11 cellular contexts compared by ENCODE assay signal in genomic region chr11:1864831-1865665, GRCh38. TPM values are rescaled to one million over a fixed set of nuclear protein-coding genes. Genes with fewer than 3 reads are reported as not detected.
DNase-seq lines count a peak whose midpoint lies in the region; ATAC-seq and TF ChIP-seq lines count a peak whose summit lies in the region.
"Had no signal": no experiment of that assay in that cellular context is flagged by ENCODE, and none has a peak within 500 bp of the region (broad histone marks: within the 10 kb centered on the region; RNA-seq: fewer than 3 reads in every experiment).

No MANE protein-coding gene starts in this region.

- H3K4me1 ChIP-seq in adrenal gland (replicated peaks in 1 of 2) (peaks cover 31 to 58% of the 10 kb centered on the region in 2 donors), smooth muscle cell (ENCODE audit: low read depth) (peaks cover 10% of the 10 kb centered on the region)

- H3K79me2 ChIP-seq in smooth muscle cell (ENCODE audit: low read depth), result no peaks in the 10 kb centered on the region

- WGBS in adrenal gland, 4 donors, result 33 to 63% (median 49%) methylated on average over 23 to 30 of the region's 30 CpGs
- 91% methylated on average over 21 of the region's 30 CpGs for WGBS in smooth muscle cell (ENCODE audit: low lambda C conversion rate)

- no peak overlapping the region for H2AFZ ChIP-seq in smooth muscle cell (ENCODE audit: low read depth)

- peak overlapping the region in 3 of 4 donors; percentile 29 to 60 (median 58) for H3K4me3 ChIP-seq in adrenal gland
- H3K4me3 ChIP-seq in smooth muscle cell, result no peak overlapping the region

- H3K9me3 ChIP-seq in adrenal gland (replicated peaks in 1 of 3) (no peaks in the 10 kb centered on the region), smooth muscle cell (replicated peaks; ENCODE audit: low read depth) (no peaks in the 10 kb centered on the region)

- H3K36me3 ChIP-seq in adrenal gland (replicated peaks in 1 of 2), result no peaks in the 10 kb centered on the region
- H3K36me3 ChIP-seq in smooth muscle cell (ENCODE audit: low read depth), result no peaks in the 10 kb centered on the region

- TF ChIP-seq POLR2A in adrenal gland (IDR thresholded peaks at IDR 0.05), result peak in 1 of 2 donors; percentile 60

- ATAC-seq in left lobe of liver, result peak; percentile 8
- no peak for ATAC-seq in GM21619 (IDR thresholded peaks at IDR 0.05; ENCODE audit: unreplicated experiment)

- no peak overlapping the region for H3K9ac ChIP-seq in smooth muscle cell (ENCODE audit: low read depth)

- H3F3A ChIP-seq in smooth muscle cell (ENCODE audit: low read depth), result no peaks in the 10 kb centered on the region

- H3K27me3 ChIP-seq in adrenal gland, result no peaks in the 10 kb centered on the region
- H3K27me3 ChIP-seq in smooth muscle cell (ENCODE audit: low read depth), result no peaks in the 10 kb centered on the region

- intact Hi-C loops in adrenal gland (cut with DNase I), result no loop called here

- DNase-seq in EH (ENCODE audit: low read depth) (peak; percentile 8), adrenal gland (peak in 6 of 7 donors; percentile 76 to 88 (median 86)), left lobe of liver (ENCODE audit: low spot score) (no peak), smooth muscle cell (lab: John Stamatoyannopoulos, UW; ENCODE audit: unreplicated experiment) (no peak), SW 1271 (lab: John Stamatoyannopoulos, UW) (no peak), dermis blood vessel endothelial cell (no peak), NCI-H345 (lab: John Stamatoyannopoulos, UW) (no peak)
- DNase-seq: MM.1S had no signal

- H3K4me2 ChIP-seq in smooth muscle cell, result peak overlapping the region; percentile 57

- TF ChIP-seq CTCF in adrenal gland (IDR thresholded peaks at IDR 0.05), result no peak
- TF ChIP-seq CTCF in smooth muscle cell (IDR thresholded peaks at IDR 0.05; ENCODE audit: borderline replicate concordance, insufficient read depth, poor library complexity, severe bottlenecking), result no peak

- no peaks in the 10 kb centered on the region for H4K20me1 ChIP-seq in smooth muscle cell (ENCODE audit: low read depth)

- H3K27ac ChIP-seq in adrenal gland (peak overlapping the region; percentile 78 to 97 (median 88)), smooth muscle cell (ENCODE audit: low read depth) (no peak overlapping the region)

RNA-seq across cellular contexts. Expression of gene LSP1, which starts 12.2 kb away (rescaled TPM):
- total RNA-seq in adrenal gland, result 100 to 1,000 TPM; 158 to 323 (median 250) TPM
- polyA plus RNA-seq in adrenal gland, result 1,000 to 10,000 TPM in 1 of 3 donors, 100 to 1,000 TPM in 2; 319 to 1,341 (median 324) TPM
- total RNA-seq in left lobe of liver, result 3.6 TPM
- 1.7 and 2.1 TPM in 2 replicates for total RNA-seq in smooth muscle cell
- polyA plus RNA-seq in smooth muscle cell, result 8.7 and 13.7 TPM in 2 replicates
- 0.42 TPM in 1 of 2 replicates, not detected in the other for total RNA-seq in dermis blood vessel endothelial cell

RNA-seq across cellular contexts. Expression of gene TNNI2, which starts 26.3 kb away (rescaled TPM):
- 1 to 10 TPM in 3 of 8 donors, under 1 TPM in 2, not detected in 3; 0.55 to 4.2 (median 1.4) TPM for total RNA-seq in adrenal gland
- polyA plus RNA-seq in adrenal gland, result 10 to 100 TPM in 2 of 3 donors, 1 to 10 TPM in 1; 1.9 to 21.8 (median 12.0) TPM
- total RNA-seq in left lobe of liver, result not detected
- total RNA-seq in smooth muscle cell, result 0.94 TPM in 1 of 2 replicates, not detected in the other
- polyA plus RNA-seq in smooth muscle cell, result 0.74 and 1.2 TPM in 2 replicates
- total RNA-seq in dermis blood vessel endothelial cell, result not detected in 2 replicates
- total RNA-seq: Daoy, dermis microvascular lymphatic vessel endothelial cell had no signal

RNA-seq across cellular contexts. Expression of gene PRR33, which starts 26.6 kb away (rescaled TPM):
- under 1 TPM in 4 of 8 donors, not detected in 4; 0.07 to 0.30 (median 0.15) TPM for total RNA-seq in adrenal gland
- polyA plus RNA-seq in adrenal gland, result 1 to 10 TPM in 2 of 3 donors, not detected in 1; 1.1 to 2.3 TPM
- not detected for total RNA-seq in left lobe of liver
- total RNA-seq in smooth muscle cell, result not detected in 2 replicates
- polyA plus RNA-seq in smooth muscle cell, result not detected in 2 replicates
- total RNA-seq in dermis blood vessel endothelial cell, result not detected in 2 replicates
- total RNA-seq: Daoy, dermis microvascular lymphatic vessel endothelial cell had no signal

RNA-seq across cellular contexts. Expression of gene SYT8, which starts 30.3 kb away (rescaled TPM):
- total RNA-seq in adrenal gland, result 1 to 10 TPM in 1 of 8 donors, under 1 TPM in 1, not detected in 6; 0.61 to 1.2 TPM
- 1 to 10 TPM in 1 of 3 donors, under 1 TPM in 1, not detected in 1; 0.91 to 3.1 TPM for polyA plus RNA-seq in adrenal gland
- 0.30 TPM for total RNA-seq in left lobe of liver
- total RNA-seq in smooth muscle cell, result 0.13 TPM in 1 of 2 replicates, not detected in the other
- polyA plus RNA-seq in smooth muscle cell, result 1.4 and 2.0 TPM in 2 replicates
- not detected in 2 replicates for total RNA-seq in dermis blood vessel endothelial cell
- total RNA-seq: Daoy had no signal

RNA-seq across cellular contexts. Expression of gene TNNT3, which starts 54.5 kb away (rescaled TPM):
- total RNA-seq in adrenal gland (1 to 10 TPM in 4 of 8 donors, under 1 TPM in 3, not detected in 1; 0.81 to 8.7 (median 3.4) TPM), left lobe of liver (not detected), smooth muscle cell (1.9 TPM in 1 of 2 replicates, not detected in the other), dermis blood vessel endothelial cell (not detected in 2 replicates)
- polyA plus RNA-seq in adrenal gland (10 to 100 TPM in 1 of 3 donors, 1 to 10 TPM in 2; 1.0 to 10.6 (median 5.8) TPM), smooth muscle cell (0.97 and 4.7 TPM in 2 replicates)
- total RNA-seq: Daoy, dermis microvascular lymphatic vessel endothelial cell had no signal

Comparison
In these comparisons a context has a peak if more than half of its experiments do, and no peak if none do; other contexts are left out.
1. DNase-seq: peak in EH (single experiment) and adrenal gland (6 of 7); none in left lobe of liver (single experiment), smooth muscle cell (single experiment), SW 1271 (0 of 2), dermis blood vessel endothelial cell (single experiment) and NCI-H345 (single experiment).
2. RNA of gene LSP1, which starts 12.2 kb away (total RNA-seq): 158 to 323 TPM in adrenal gland; 3.6 TPM in left lobe of liver (single experiment), 1.7 to 2.1 TPM in smooth muscle cell and 0.42 TPM in dermis blood vessel endothelial cell; every median in the first group is over 10 times any median in the second.